In genomic region chr7:47420117-47420780, GRCh38 we compare ENCODE assay signal across 17 cellular contexts.
"Had no signal": no experiment of that assay in that cellular context is flagged by ENCODE, and none has a peak within 500 bp of the region (broad histone marks: within the 10 kb centered on the region; RNA-seq: fewer than 3 reads in every experiment).

No MANE protein-coding gene starts in this region.

- DNase-seq: activated CD4-positive, alpha-beta T cell treated with anti-CD3 and anti-CD28 coated beads for 36 hours; activated CD8-positive, alpha-beta memory T cell treated with anti-CD3 and anti-CD28 coated beads, Interleukin-2, amount 50 U/mL, for 48 hours; activated CD8-positive, alpha-beta T cell treated with anti-CD3 and anti-CD28 coated beads, Interleukin-2, amount 10 ng/mL, durations not matched to agents 7 days and 5 days; activated naive CD4-positive, alpha-beta T cell treated with Interleukin-2 at 50 U/mL for 16 hours; activated naive CD8-positive, alpha-beta T cell treated with anti-CD3 and anti-CD28 coated beads, Interleukin-2, amount 50 U/mL, for 24 hours; effector CD4-positive, alpha-beta T cell; lower lobe of right lung; naive thymus-derived CD4-positive, alpha-beta T cell; stimulated activated CD4-positive, alpha-beta T cell treated with anti-CD3 and anti-CD28 coated beads, Interleukin-2, amount 100 ng/mL, for 48 hours; stimulated activated naive CD4-positive, alpha-beta T cell treated with Interleukin-2 at 50 U/mL for 16 hours; T-cell; upper lobe of left lung had no signal

- ATAC-seq: activated CD4-positive, alpha-beta T cell treated with anti-CD3 and anti-CD28 coated beads for 36 hours; activated CD8-positive, alpha-beta T cell treated with anti-CD3 and anti-CD28 coated beads, Interleukin-2, amount 10 ng/mL, durations not matched to agents 7 days and 5 days; activated naive CD8-positive, alpha-beta T cell treated with anti-CD3 and anti-CD28 coated beads, Interleukin-2, amount 50 U/mL, for 24 hours; gastroesophageal sphincter; lower lobe of right lung; naive thymus-derived CD4-positive, alpha-beta T cell; sciatic nerve; T-cell had no signal

- H3K36me3 ChIP-seq: prostate gland had no signal

- H3K4me1 ChIP-seq: lower lobe of right lung, prostate gland had no signal

- H3K9me3 ChIP-seq: ascending aorta, gastroesophageal sphincter, lower lobe of right lung, prostate gland, upper lobe of left lung had no signal

- H3K27ac ChIP-seq: ascending aorta, gastroesophageal sphincter, lower lobe of right lung, prostate gland, upper lobe of left lung, VCaP had no signal

- H3K4me3 ChIP-seq: ascending aorta, gastroesophageal sphincter, lower lobe of right lung, prostate gland, upper lobe of left lung had no signal

- H3K27me3 ChIP-seq: ascending aorta, gastroesophageal sphincter, upper lobe of left lung had no signal
